ENCODE assay signal across 9 cellular contexts in genomic region chr10:68336952-68337351, GRCh38. TPM values are rescaled to one million over a fixed set of nuclear protein-coding genes. Genes with fewer than 3 reads are reported as not detected.
A peak's percentile ranks its signal among the peaks of the same experiment; 100 is the strongest.
DNase-seq lines count a peak whose midpoint lies in the region; ATAC-seq and TF ChIP-seq lines count a peak whose summit lies in the region.
"Had no signal": no experiment of that assay in that cellular context is flagged by ENCODE, and none has a peak within 500 bp of the region (broad histone marks: within the 10 kb centered on the region; RNA-seq: fewer than 3 reads in every experiment).

No MANE protein-coding gene starts in this region.

- H3K56ac ChIP-seq in mesendoderm (ENCODE audit: low read length) = no peak overlapping the region

- in situ Hi-C loops in G401 (cut with HindIII; ENCODE audit: low sequenced_read_pairs) = no loop called here

- no peak overlapping the region for H3K18ac ChIP-seq in mesendoderm (ENCODE audit: low read length)

- H3K4me1 ChIP-seq in ectodermal cell (ENCODE audit: control insufficient read depth, insufficient read depth, low read length) (peaks cover 11% of the 10 kb centered on the region), neuron (ENCODE audit: insufficient read depth, low read length) (peaks cover 36% of the 10 kb centered on the region), mesendoderm (ENCODE audit: control insufficient read depth, low read depth, low read length) (no peaks in the 10 kb centered on the region)

- H3K9ac ChIP-seq in mesendoderm (ENCODE audit: low read length) = no peak overlapping the region

- H3K4me2 ChIP-seq in mesendoderm (ENCODE audit: low read length) = no peak overlapping the region

- no peak overlapping the region for H3K4ac ChIP-seq in mesendoderm (ENCODE audit: low read depth, low read length)

- no peak for TF ChIP-seq CTCF in NB4 (IDR thresholded peaks at IDR 0.05; ENCODE audit: low read depth, low read length)

- peak overlapping the region; percentile 89 for H3K4me3 ChIP-seq in NB4 (ENCODE audit: low read depth, low read length)
- peak overlapping the region; percentile 86 for H3K4me3 ChIP-seq in ectodermal cell (ENCODE audit: insufficient read depth, low read depth, low read length)
- H3K4me3 ChIP-seq in neuron (ENCODE audit: low read length) = peak overlapping the region; percentile 89
- no peak overlapping the region for H3K4me3 ChIP-seq in mesendoderm (ENCODE audit: low read length)

- peaks cover 79% of the 10 kb centered on the region for H3K79me2 ChIP-seq in mesendoderm (ENCODE audit: control insufficient read depth, insufficient read depth, low read length)

- no peak overlapping the region for H4K5ac ChIP-seq in mesendoderm (ENCODE audit: low read length)

- H3K79me1 ChIP-seq in mesendoderm (ENCODE audit: low read length) = peaks cover 2% of the 10 kb centered on the region

- H3K36me3 ChIP-seq in ectodermal cell (ENCODE audit: control insufficient read depth, insufficient read depth, low read length) (peaks cover 40% of the 10 kb centered on the region), neuron (ENCODE audit: insufficient read depth, low read length) (peaks cover 59% of the 10 kb centered on the region), mesendoderm (ENCODE audit: control insufficient read depth, insufficient read depth, low read length) (peaks cover 6% of the 10 kb centered on the region)

- no peak overlapping the region for H2BK15ac ChIP-seq in mesendoderm (replicated peaks; ENCODE audit: low read depth)

- 93 to 95% methylated on average over 7 of the region's 7 CpGs for WGBS in ectodermal cell, 2 experiments
- WGBS in mesendoderm (ENCODE audit: extremely low coverage, insufficient coverage, low lambda C conversion rate) = no CpG with 5 or more reads among the region's 7 CpGs

- H3K27ac ChIP-seq in ectodermal cell (ENCODE audit: insufficient read depth, low read depth, low read length, poor library complexity, severe bottlenecking) (no peak overlapping the region), mesendoderm (ENCODE audit: low read depth, low read length) (no peak overlapping the region)

- H3K27me3 ChIP-seq in ectodermal cell (ENCODE audit: control insufficient read depth, insufficient read depth, low read length, poor library complexity, severe bottlenecking) = no peaks in the 10 kb centered on the region
- no peaks in the 10 kb centered on the region for H3K27me3 ChIP-seq in neuron (ENCODE audit: insufficient read depth, low read length)
- no peaks in the 10 kb centered on the region for H3K27me3 ChIP-seq in mesendoderm (ENCODE audit: insufficient read depth, low read length, poor library complexity)

- no peak overlapping the region for H2AK5ac ChIP-seq in mesendoderm (ENCODE audit: low read length)

- no peak overlapping the region for H3K23ac ChIP-seq in mesendoderm (ENCODE audit: low read length)

- TF ChIP-seq POLR2A in NB4 (IDR thresholded peaks at IDR 0.05; ENCODE audit: extremely low read depth, insufficient read length) = no peak

- no peak overlapping the region for H2AFZ ChIP-seq in neuron (ENCODE audit: low read depth, low read length)

- DNase-seq in G401 (ENCODE audit: low spot score) (peak; percentile 8), NB4 (ENCODE audit: low read depth) (no peak), amniotic stem cell (lab: John Stamatoyannopoulos, UW) (no peak), CD1c-positive myeloid dendritic cell (ENCODE audit: extremely low spot score) (no peak), mesendoderm (no peak)
- DNase-seq: NCI-H1092 treated with DMSO at 0.1 percent for 48 hours had no signal

- ATAC-seq in GM21825 (IDR thresholded peaks at IDR 0.05; ENCODE audit: unreplicated experiment) = no peak

- H3K9me3 ChIP-seq in ectodermal cell (ENCODE audit: control insufficient read depth, low read length) = no peaks in the 10 kb centered on the region
- H3K9me3 ChIP-seq in neuron (ENCODE audit: low read length) = no peaks in the 10 kb centered on the region

- H4K8ac ChIP-seq in mesendoderm (ENCODE audit: low read depth, low read length) = no peak overlapping the region

- no peak overlapping the region for H2BK5ac ChIP-seq in mesendoderm (ENCODE audit: low read length)

- no peak overlapping the region for H2BK120ac ChIP-seq in mesendoderm (ENCODE audit: low read depth, low read length)

RNA-seq across cellular contexts. Expression of gene PBLD, which starts 4.2 kb away (rescaled TPM):
- total RNA-seq in G401 (2014; rRNA removed; shearing (Covaris generic)) = 0.37 and 2.3 TPM in 2 replicates
- polyA plus RNA-seq in ectodermal cell (2013, experiment 1 of 4) = 4.2 TPM
- 5.2 TPM for polyA plus RNA-seq in ectodermal cell (2013, experiment 2 of 4)
- polyA plus RNA-seq in ectodermal cell (2013, experiment 3 of 4) = 4.1 TPM
- 4.5 TPM for polyA plus RNA-seq in ectodermal cell (2013, experiment 4 of 4)
- polyA plus RNA-seq in mesendoderm (2013, experiment 1 of 2) = 2.0 TPM
- 1.2 TPM for polyA plus RNA-seq in mesendoderm (2013, experiment 2 of 2)

RNA-seq across cellular contexts. Expression of gene HNRNPH3, which starts 5.1 kb away (rescaled TPM):
- total RNA-seq in G401 (2014; rRNA removed; shearing (Covaris generic)) = 32.1 and 67.4 TPM in 2 replicates
- polyA plus RNA-seq in ectodermal cell (2013, experiment 1 of 4) = 538 TPM
- 522 TPM for polyA plus RNA-seq in ectodermal cell (2013, experiment 2 of 4)
- 365 TPM for polyA plus RNA-seq in ectodermal cell (2013, experiment 3 of 4)
- polyA plus RNA-seq in ectodermal cell (2013, experiment 4 of 4) = 398 TPM
- polyA plus RNA-seq in mesendoderm (2013, experiment 1 of 2) = 311 TPM
- polyA plus RNA-seq in mesendoderm (2013, experiment 2 of 2) = 307 TPM
